In the genomic region with DNA sequence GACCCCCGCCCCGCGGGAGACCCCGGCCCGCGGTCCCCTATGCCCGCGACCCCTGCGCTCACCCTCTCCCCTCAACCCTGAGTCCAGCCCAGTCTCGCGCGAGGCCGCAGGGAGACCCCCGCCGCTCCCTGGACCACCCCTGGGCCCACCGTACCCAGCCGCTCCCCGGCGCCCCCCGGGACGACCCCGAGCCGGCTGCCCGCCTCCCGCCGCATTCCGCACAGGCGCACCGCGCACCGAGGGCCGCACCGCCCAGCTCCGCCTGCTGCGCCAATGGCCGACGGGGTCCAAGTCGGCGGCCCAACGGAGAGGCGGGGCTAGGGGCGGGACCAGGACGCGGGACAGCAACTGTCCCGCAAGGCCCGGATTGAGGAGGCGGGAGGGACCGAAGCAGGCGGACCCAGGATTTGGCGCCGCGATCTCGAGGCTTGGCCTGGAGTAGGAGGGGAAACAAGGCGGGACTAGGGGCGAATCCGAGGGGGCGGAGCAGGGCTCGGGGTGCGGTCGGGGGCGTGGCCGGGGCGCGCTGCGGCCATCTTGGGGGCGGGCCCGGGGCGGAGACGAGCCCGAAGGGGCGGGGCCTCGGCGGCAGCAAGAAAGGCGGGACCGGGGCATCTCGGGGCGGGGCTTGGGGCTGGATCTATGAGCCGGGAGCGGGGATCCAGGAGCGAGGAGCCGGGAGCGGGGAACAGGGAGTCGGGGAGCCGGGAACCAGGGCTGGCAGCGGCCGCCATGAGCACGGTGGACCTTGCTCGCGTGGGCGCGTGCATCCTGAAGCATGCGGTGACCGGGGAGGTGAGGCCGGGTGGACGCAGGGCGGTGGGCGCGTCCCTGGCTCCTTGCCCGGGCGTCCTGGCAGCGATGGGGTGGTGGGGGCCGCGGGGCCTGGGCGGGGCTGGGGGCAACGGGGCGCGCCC, we compare ENCODE assay signal across 8 cellular contexts. TPM values are rescaled to one million over a fixed set of nuclear protein-coding genes. Genes with fewer than 3 reads are reported as not detected.
DNase-seq lines count a peak whose midpoint lies in the region; ATAC-seq lines count a peak whose summit lies in the region.

A gene with protein sequence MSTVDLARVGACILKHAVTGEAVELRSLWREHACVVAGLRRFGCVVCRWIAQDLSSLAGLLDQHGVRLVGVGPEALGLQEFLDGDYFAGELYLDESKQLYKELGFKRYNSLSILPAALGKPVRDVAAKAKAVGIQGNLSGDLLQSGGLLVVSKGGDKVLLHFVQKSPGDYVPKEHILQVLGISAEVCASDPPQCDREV (plus strand): TSS at position 624 of the 917 bp plus-strand sequence. CDS start 109 bp downstream, at position 733.

- H3K4me1 ChIP-seq in effector memory CD4-positive, alpha-beta T cell (ENCODE audit: control insufficient read depth, insufficient read depth, low read length, poor library complexity, severe bottlenecking) = peaks cover 40% of the 10 kb centered on the region

- peak; percentile 98 for DNase-seq in COLO829 (ENCODE audit: low spot score)
- peak; percentile 95 for DNase-seq in HT1080 (ENCODE audit: low read depth)
- peak; percentile 97 for DNase-seq in NOMO-1 treated with dmso at 0.1 percent for 144 hours (lab: John Stamatoyannopoulos, UW; ENCODE audit: unreplicated experiment)
- peak; percentile 91 to 92 for DNase-seq in activated CD8-positive, alpha-beta memory T cell treated with anti-CD3 and anti-CD28 coated beads for 4 hours (ENCODE audit: low read depth in 2 of 2)
- peak; percentile 94 to 97 (median 95) for DNase-seq in effector memory CD4-positive, alpha-beta T cell
- DNase-seq in lung microvascular endothelial cell (ENCODE audit: low read depth in 2 of 2) = peak; percentile 100
- DNase-seq in stimulated activated CD4-positive, alpha-beta T cell treated with anti-CD3 and anti-CD28 coated beads, TNF-alpha, amount 100 ng/mL, for 4 hours (ENCODE audit: low read depth in 3 of 3) = peak; percentile 94 to 98 (median 95)

- H3K9me3 ChIP-seq in effector memory CD4-positive, alpha-beta T cell (ENCODE audit: control insufficient read depth, low read length) = no peaks in the 10 kb centered on the region

- no peaks in the 10 kb centered on the region for H3K36me3 ChIP-seq in effector memory CD4-positive, alpha-beta T cell (ENCODE audit: control insufficient read depth, insufficient read depth, low read length)

- H3K4me3 ChIP-seq in effector memory CD4-positive, alpha-beta T cell (ENCODE audit: insufficient read depth, low read depth, low read length, poor library complexity, severe bottlenecking) = peak within 1 kb of the TSS; percentile 72

- H3K27me3 ChIP-seq in effector memory CD4-positive, alpha-beta T cell (replicated peaks; ENCODE audit: control insufficient read depth, insufficient read depth, low read length, poor library complexity, severe bottlenecking) = no peaks in the 10 kb centered on the region

- peak within 1 kb of the TSS; percentile 95 for H3K27ac ChIP-seq in effector memory CD4-positive, alpha-beta T cell (ENCODE audit: insufficient read depth, low read length, poor library complexity, severe bottlenecking)

- ATAC-seq in GM21360 (IDR thresholded peaks at IDR 0.05; ENCODE audit: unreplicated experiment) = peak; percentile 61

RNA-seq across cellular contexts. Expression of the gene that starts here (rescaled TPM):
- total RNA-seq in HT1080 (2014; rRNA removed; shearing (Covaris generic)) = 17.7 and 21.1 TPM in 2 replicates
- 13.7 and 14.6 TPM in 2 replicates for polyA plus RNA-seq in HT1080 (2015; cell fraction: cytosol; rRNA removed)
- 12.0 and 16.9 TPM in 2 replicates for polyA plus RNA-seq in HT1080 (2015; cell fraction: nucleus; rRNA removed)
- total RNA-seq in lung microvascular endothelial cell = 37.5 and 67.7 TPM in 2 replicates

Comparison
In these comparisons a context has a peak if more than half of its experiments do, and no peak if none do; other contexts are left out.
1. Peak in every context shown above with its lines: DNase-seq, ATAC-seq, H3K4me3 ChIP-seq and H3K27ac ChIP-seq.